Comparison of ENCODE assay signal across 8 cellular contexts in genomic region chr11:64863381-64864060, GRCh38. TPM values are rescaled to one million over a fixed set of nuclear protein-coding genes. Genes with fewer than 3 reads are reported as not detected.
DNase-seq lines count a peak whose midpoint lies in the region; ATAC-seq and TF ChIP-seq lines count a peak whose summit lies in the region.

No MANE protein-coding gene starts in this region.

- H3K27me3 ChIP-seq in WERI-Rb-1 (ENCODE audit: insufficient read depth, low read depth, severe bottlenecking) = no peaks in the 10 kb centered on the region
- H3K27me3 ChIP-seq in cardiac muscle cell = no peaks in the 10 kb centered on the region
- no peaks in the 10 kb centered on the region for H3K27me3 ChIP-seq in sigmoid colon

- H3K4me3 ChIP-seq in GM12864 (ENCODE audit: low read depth, low read length) (peak overlapping the region; percentile 28), WERI-Rb-1 (ENCODE audit: low read depth, low read length) (no peak overlapping the region), cardiac muscle cell (no peak overlapping the region), sigmoid colon (peak overlapping the region in 1 of 4 donors; percentile 17)

- ATAC-seq in HG02642 (IDR thresholded peaks at IDR 0.05; ENCODE audit: poor library complexity, unreplicated experiment) = no peak

- DNase-seq in GM12864 (ENCODE audit: low read depth) (no peak), WERI-Rb-1 (peak; percentile 59), cardiac muscle cell (ENCODE audit: low read depth in 1 of 2, low spot score in 1 of 2) (peak in 1 of 2 donors; percentile 36), sigmoid colon (peak; percentile 81), T1000 (lab: John Stamatoyannopoulos, UW) (no peak), NCI-H1105 treated with DMSO at 0.1 percent for 48 hours (lab: John Stamatoyannopoulos, UW) (no peak), HPDE6-E6E7 (ENCODE audit: extremely low spot score) (no peak)

- no peak for TF ChIP-seq POLR2A in sigmoid colon (IDR thresholded peaks at IDR 0.05)

- no peak for TF ChIP-seq CTCF in GM12864 (IDR thresholded peaks at IDR 0.05; ENCODE audit: low read depth, low read length, missing control alignments)
- TF ChIP-seq CTCF in WERI-Rb-1 (IDR thresholded peaks at IDR 0.05; ENCODE audit: low read depth, low read length) = no peak
- TF ChIP-seq CTCF in cardiac muscle cell (IDR thresholded peaks at IDR 0.05; ENCODE audit: low read depth, low read length) = no peak
- no peak for TF ChIP-seq CTCF in sigmoid colon (IDR thresholded peaks at IDR 0.05)

- H3K9me3 ChIP-seq in WERI-Rb-1 (ENCODE audit: severe bottlenecking) (no peaks in the 10 kb centered on the region), cardiac muscle cell (ENCODE audit: low read depth) (no peaks in the 10 kb centered on the region), sigmoid colon (no peaks in the 10 kb centered on the region)

- H3K36me3 ChIP-seq in WERI-Rb-1 (peaks cover 5% of the 10 kb centered on the region), cardiac muscle cell (peaks cover 8% of the 10 kb centered on the region), sigmoid colon (peaks cover 0 to 18% (median 14%) of the 10 kb centered on the region in 4 donors)

- WGBS in sigmoid colon, 2 donors = 76 to 89% methylated on average over 23 of the region's 23 CpGs

- peak overlapping the region; percentile 67 for H3K27ac ChIP-seq in WERI-Rb-1
- H3K27ac ChIP-seq in cardiac muscle cell = peak overlapping the region; percentile 94
- peak overlapping the region; percentile 94 to 97 (median 97) for H3K27ac ChIP-seq in sigmoid colon

- intact Hi-C loops in sigmoid colon (cut with DNase I) = loop anchor here (1.0 kb wide), 1 partner anchor 15 kb away; the partner anchor contains the start of gene EHD1

- H3K4me1 ChIP-seq in cardiac muscle cell (ENCODE audit: low read depth) (peaks cover 33% of the 10 kb centered on the region), sigmoid colon (peaks cover 0 to 91% (median 81%) of the 10 kb centered on the region in 4 donors)

- no peak for TF ChIP-seq EP300 in sigmoid colon (IDR thresholded peaks at IDR 0.05)

RNA-seq across cellular contexts. Expression of gene EHD1, which starts 14.9 kb away (rescaled TPM):
- total RNA-seq in cardiac muscle cell (119 and 160 TPM in 2 replicates), sigmoid colon (10 to 100 TPM; 38.5 to 73.1 (median 44.1) TPM)
- polyA plus RNA-seq in cardiac muscle cell (57.4 and 70.0 TPM in 2 replicates), sigmoid colon (10 to 100 TPM; 27.0 to 54.0 (median 29.4) TPM)

RNA-seq across cellular contexts. Expression of gene CDC42BPG, which starts 19.1 kb away (rescaled TPM):
- total RNA-seq in cardiac muscle cell = 4.6 and 10.1 TPM in 2 replicates
- polyA plus RNA-seq in cardiac muscle cell = 2.2 and 3.5 TPM in 2 replicates
- total RNA-seq in sigmoid colon = under 1 TPM in 3 of 4 donors, not detected in 1; 0.16 to 0.83 (median 0.36) TPM
- polyA plus RNA-seq in sigmoid colon = 10 to 100 TPM; 19.8 to 39.8 (median 20.8) TPM

RNA-seq across cellular contexts. Expression of gene MEN1, which starts 53.2 kb away (rescaled TPM):
- total RNA-seq in cardiac muscle cell (26.7 and 27.7 TPM in 2 replicates), sigmoid colon (10 to 100 TPM in 1 of 4 donors, 1 to 10 TPM in 3; 6.8 to 12.7 (median 8.8) TPM)
- polyA plus RNA-seq in cardiac muscle cell (57.5 and 62.1 TPM in 2 replicates), sigmoid colon (10 to 100 TPM in 2 of 3 donors, 1 to 10 TPM in 1; 9.0 to 26.1 (median 10.9) TPM)

RNA-seq across cellular contexts. Expression of gene ATG2A, which starts 53.5 kb away (rescaled TPM):
- total RNA-seq in cardiac muscle cell (33.9 and 36.2 TPM in 2 replicates), sigmoid colon (10 to 100 TPM; 12.1 to 22.7 (median 14.4) TPM)
- polyA plus RNA-seq in cardiac muscle cell (8.1 and 13.3 TPM in 2 replicates), sigmoid colon (10 to 100 TPM; 13.2 to 27.6 (median 19.4) TPM)

Comparison
In these comparisons a context has a peak if more than half of its experiments do, and no peak if none do; other contexts are left out.
1. DNase-seq: peak in WERI-Rb-1 (single experiment) and sigmoid colon (single experiment); none in GM12864 (single experiment), T1000 (single experiment), NCI-H1105 treated with DMSO at 0.1 percent for 48 hours (single experiment) and HPDE6-E6E7 (single experiment).
2. Peak in every context shown above with its lines, with median percentiles within 50 percentile points of each other: H3K27ac ChIP-seq.